Comparison of ENCODE assay signal across 25 cellular contexts in genomic region chr10:116621476-116621875, GRCh38. TPM values are rescaled to one million over a fixed set of nuclear protein-coding genes. Genes with fewer than 3 reads are reported as not detected.
DNase-seq lines count a peak whose midpoint lies in the region; ATAC-seq, FAIRE-seq and TF ChIP-seq lines count a peak whose summit lies in the region.
"Had no signal": no experiment of that assay in that cellular context is flagged by ENCODE, and none has a peak within 500 bp of the region (broad histone marks: within the 10 kb centered on the region; RNA-seq: fewer than 3 reads in every experiment).

No MANE protein-coding gene starts in this region.

- TF ChIP-seq POLR2A in body of pancreas (IDR thresholded peaks at IDR 0.05), result no peak
- TF ChIP-seq POLR2A in H1 (IDR thresholded peaks at IDR 0.05; ENCODE audit: control extremely low read depth in 1 of 2, low read depth in 2 of 2, low read length in 2 of 2), result no peak

- H3K4me1 ChIP-seq in body of pancreas, result peaks cover 51% of the 10 kb centered on the region
- H3K4me1 ChIP-seq in H1 (replicated peaks in 1 of 4; ENCODE audit: control insufficient read depth in 3 of 4, insufficient read depth in 4 of 4, low read length in 3 of 4), result no peaks in the 10 kb centered on the region; a peak in 1 of 7 replicates
- no peaks in the 10 kb centered on the region for H3K4me1 ChIP-seq in small intestine (ENCODE audit: control insufficient read depth in 2 of 2, insufficient read depth in 1 of 2, low read depth in 1 of 2, low read length in 1 of 2)
- H3K4me1 ChIP-seq: BE2C had no signal

- ATAC-seq in body of pancreas, result no peak
- no peak for ATAC-seq in stimulated activated effector memory CD8-positive, alpha-beta T cell treated with anti-CD3 and anti-CD28 coated beads, Interleukin-12 subunit alpha, Interleukin-12 subunit beta, amount 100 ng/mL, for 72 hours
- ATAC-seq: GM12878 had no signal

- H2BK120ac ChIP-seq in H1 (replicated peaks; ENCODE audit: low read depth, low read length), result no peak overlapping the region

- no peak overlapping the region for H3K18ac ChIP-seq in H1 (ENCODE audit: extremely low read depth, low read length)

- CTCF ChIA-PET in H1 (lab: Charles Lee; ENCODE audit: partially characterized antibody), result no interaction called here

- no peak overlapping the region for H3K9ac ChIP-seq in H1 (replicated peaks in 1 of 4; ENCODE audit: extremely low read depth in 1 of 4, low read depth in 3 of 4, low read length in 3 of 4)
- H3K9ac ChIP-seq: GM23248 had no signal

- H2AK5ac ChIP-seq in H1 (ENCODE audit: low read depth, low read length), result no peak overlapping the region

- H3K4ac ChIP-seq in H1 (replicated peaks; ENCODE audit: insufficient read length, low read depth, low read length), result no peak overlapping the region

- no peak overlapping the region for H2BK20ac ChIP-seq in H1 (ENCODE audit: low read length)

- no peak overlapping the region for H3K27ac Mint-ChIP-seq in stimulated activated effector memory CD8-positive, alpha-beta T cell treated with anti-CD3 and anti-CD28 coated beads, Interleukin-12 subunit alpha, Interleukin-12 subunit beta, amount 100 ng/mL, for 72 hours
- H3K27ac Mint-ChIP-seq: CD4-positive, CD25-positive, alpha-beta regulatory T cell; CD8-positive, alpha-beta memory T cell had no signal

- H3K56ac ChIP-seq in H1 (replicated peaks; ENCODE audit: insufficient read length, low read depth, low read length), result no peak overlapping the region

- intact Hi-C loops in body of pancreas (cut with DNase I), result no loop called here

- TF ChIP-seq CTCF in body of pancreas (IDR thresholded peaks at IDR 0.05) (no peak), H1 (IDR thresholded peaks at IDR 0.05; ENCODE audit: control extremely low read depth in 1 of 3, insufficient read depth in 1 of 3, low read depth in 1 of 3, low read length in 3 of 3) (no peak)

- H4K20me1 ChIP-seq in H1 (replicated peaks in 1 of 2; ENCODE audit: control insufficient read depth in 1 of 2, insufficient read depth in 2 of 2, low read length in 2 of 2), result no peaks in the 10 kb centered on the region

- H2BK5ac ChIP-seq in H1 (ENCODE audit: low read depth, low read length), result no peak overlapping the region

- WGBS in body of pancreas, 2 donors, result 40 to 52% methylated on average over 7 to 8 of the region's 8 CpGs
- 79% methylated on average over 8 of the region's 8 CpGs; no CpG with 5 or more reads in 1 of the 2 experiments for WGBS in H1 (ENCODE audit: extremely low coverage in 1 of 2, insufficient coverage in 1 of 2, insufficient read length in 1 of 2, insufficient replicate concordance in 2 of 2, low coverage in 1 of 2, low lambda C conversion rate in 2 of 2, missing lambda C conversion rate in 1 of 2), 2 experiments
- WGBS in small intestine, 3 donors, result 34 to 67% (median 35%) methylated on average over 8 of the region's 8 CpGs

- H3K23ac ChIP-seq in H1 (ENCODE audit: insufficient read length), result no peak overlapping the region

- POLR2A ChIA-PET in H1 (lab: Charles Lee; ENCODE audit: partially characterized antibody), result no interaction called here

- no peaks in the 10 kb centered on the region for H3K23me2 ChIP-seq in H1 (ENCODE audit: low read depth, low read length)

- peaks cover 12% of the 10 kb centered on the region for H3K9me3 Mint-ChIP-seq in stimulated activated effector memory CD8-positive, alpha-beta T cell treated with anti-CD3 and anti-CD28 coated beads, Interleukin-12 subunit alpha, Interleukin-12 subunit beta, amount 100 ng/mL, for 72 hours

- H3K79me1 ChIP-seq in H1 (ENCODE audit: low read depth, low read length), result no peaks in the 10 kb centered on the region

- H4K91ac ChIP-seq in H1 (replicated peaks; ENCODE audit: insufficient read length, low read length), result no peak overlapping the region

- H3K27ac ChIP-seq in body of pancreas, result peak overlapping the region; percentile 85 to 97 (median 88)
- H3K27ac ChIP-seq in H1 (ENCODE audit: low read depth, low read length), result no peak overlapping the region
- peak overlapping the region in 1 of 2 donors; percentile 56 for H3K27ac ChIP-seq in small intestine (ENCODE audit: low read depth in 1 of 2, low read length in 1 of 2)
- H3K27ac ChIP-seq: GM23248 had no signal

- DNase-seq in body of pancreas (peak in 3 of 4 donors; percentile 28 to 45 (median 43)), H1 (ENCODE audit: low read depth in 1 of 2, low spot score in 2 of 2) (no peak), mesenteric fat pad (ENCODE audit: low spot score) (peak; percentile 74), small intestine (peak; percentile 57), NCI-H2196 (lab: John Stamatoyannopoulos, UW; ENCODE audit: unreplicated experiment) (no peak), NCI-H345 treated with DMSO at 0.1 percent for 48 hours (lab: John Stamatoyannopoulos, UW; ENCODE audit: unreplicated experiment) (no peak)
- DNase-seq in stimulated activated effector memory CD8-positive, alpha-beta T cell treated with anti-CD3 and anti-CD28 coated beads, Interleukin-12 subunit alpha, Interleukin-12 subunit beta, amount 100 ng/mL, for 72 hours (ENCODE audit: low spot score in 2 of 2), result no peak
- no peak for DNase-seq in stimulated activated CD4-positive, alpha-beta T cell treated with anti-CD3 and anti-CD28 coated beads, Interleukin-1b, Interleukin-23, amount 100 ng/mL, for 48 hours
- DNase-seq: ACHN; BE2C; C1 segment of cervical spinal cord; CD4-positive, CD25-positive, alpha-beta regulatory T cell; CD8-positive, alpha-beta memory T cell; COR-L47; DMS 273 treated with DMSO at 0.1 percent for 48 hours; DMS53; DND-41; EL; GM23248; HCEC 1CT had no signal

- no peaks in the 10 kb centered on the region for H3K9me3 ChIP-seq in body of pancreas
- no peaks in the 10 kb centered on the region for H3K9me3 ChIP-seq in H1 (ENCODE audit: insufficient read depth in 2 of 2, low read depth in 1 of 2, low read length in 1 of 2)
- H3K9me3 ChIP-seq in small intestine (ENCODE audit: control insufficient read depth, low read depth), result no peaks in the 10 kb centered on the region
- H3K9me3 ChIP-seq: BE2C had no signal

- H3K4me1 Mint-ChIP-seq in stimulated activated effector memory CD8-positive, alpha-beta T cell treated with anti-CD3 and anti-CD28 coated beads, Interleukin-12 subunit alpha, Interleukin-12 subunit beta, amount 100 ng/mL, for 72 hours, result no peaks in the 10 kb centered on the region
- H3K4me1 Mint-ChIP-seq: CD4-positive, CD25-positive, alpha-beta regulatory T cell; CD8-positive, alpha-beta memory T cell had no signal

- no peak overlapping the region for H3K4me3 Mint-ChIP-seq in stimulated activated effector memory CD8-positive, alpha-beta T cell treated with anti-CD3 and anti-CD28 coated beads, Interleukin-12 subunit alpha, Interleukin-12 subunit beta, amount 100 ng/mL, for 72 hours
- H3K4me3 Mint-ChIP-seq: CD4-positive, CD25-positive, alpha-beta regulatory T cell; CD8-positive, alpha-beta memory T cell had no signal

- TF ChIP-seq RAD21 in H1 (IDR thresholded peaks at IDR 0.05 in 1 of 2, conservative IDR thresholded peaks at IDR 0.05 in 1 of 2; ENCODE audit: low read depth in 2 of 2, low read length in 2 of 2), result no peak

- H3K27me3 ChIP-seq in body of pancreas (no peaks in the 10 kb centered on the region), H1 (replicated peaks in 1 of 4; ENCODE audit: control insufficient read depth in 3 of 4, extremely low read depth in 1 of 4, insufficient read depth in 3 of 4, low read length in 3 of 4) (peaks cover 0 to 1% (median 0%) of the 10 kb centered on the region in 4 experiments; a peak in 1 of 7 replicates), small intestine (ENCODE audit: control insufficient read depth in 2 of 2, insufficient read depth in 2 of 2, low read length in 2 of 2) (peaks cover 0 to 2% of the 10 kb centered on the region in 2 donors)
- H3K27me3 ChIP-seq: BE2C had no signal

- H3K36me3 ChIP-seq in body of pancreas (replicated peaks in 1 of 2; ENCODE audit: insufficient read depth in 1 of 2, low read depth in 2 of 2) (no peaks in the 10 kb centered on the region), H1 (ENCODE audit: control insufficient read depth in 2 of 4, insufficient read depth in 4 of 4, low read length in 3 of 4) (no peaks in the 10 kb centered on the region), small intestine (ENCODE audit: control insufficient read depth in 2 of 2, insufficient read depth in 2 of 2, low read length in 2 of 2) (peaks cover 0 to 2% of the 10 kb centered on the region in 2 donors)
- H3K36me3 ChIP-seq: BE2C had no signal

- H3K36me3 Mint-ChIP-seq in stimulated activated effector memory CD8-positive, alpha-beta T cell treated with anti-CD3 and anti-CD28 coated beads, Interleukin-12 subunit alpha, Interleukin-12 subunit beta, amount 100 ng/mL, for 72 hours, result no peaks in the 10 kb centered on the region
- H3K36me3 Mint-ChIP-seq: CD4-positive, CD25-positive, alpha-beta regulatory T cell; CD8-positive, alpha-beta memory T cell had no signal

- no peak overlapping the region for H3K4me2 ChIP-seq in H1 (ENCODE audit: insufficient read depth in 1 of 2, low read depth in 2 of 2, low read length in 2 of 2)

- FAIRE-seq in H1 (lab: Jason Lieb, UNC) (no peak), small intestine (lab: Jason Lieb, UNC) (no peak)
- FAIRE-seq: A204.1, GM12878, GM19239, H54 had no signal

- no peak for TF ChIP-seq EP300 in H1 (IDR thresholded peaks at IDR 0.05; ENCODE audit: borderline replicate concordance in 1 of 2, low read depth in 2 of 2, low read length in 2 of 2)

- H2BK15ac ChIP-seq in H1 (ENCODE audit: low read length), result no peak overlapping the region

- H3K79me2 ChIP-seq in H1 (ENCODE audit: control insufficient read depth in 1 of 2, insufficient read depth in 2 of 2, low read length in 2 of 2), result no peaks in the 10 kb centered on the region

- H2BK12ac ChIP-seq in H1 (ENCODE audit: low read depth, low read length), result peak overlapping the region; percentile 11; the same call in 1 of the 2 replicates

- peak overlapping the region; percentile 64 to 68 for H3K4me3 ChIP-seq in body of pancreas
- no peak overlapping the region for H3K4me3 ChIP-seq in H1 (ENCODE audit: extremely low read depth in 1 of 4, insufficient read depth in 2 of 4, low read depth in 3 of 4, low read length in 4 of 4)
- peak overlapping the region in 1 of 2 donors; percentile 64 for H3K4me3 ChIP-seq in small intestine (ENCODE audit: low read depth in 1 of 2, low read length in 2 of 2)
- H3K4me3 ChIP-seq: GM12878, GM23248 had no signal

- no peak overlapping the region for H4K5ac ChIP-seq in H1 (ENCODE audit: insufficient read length, low read depth, low read length)

- H4K8ac ChIP-seq in H1 (ENCODE audit: extremely low read depth, insufficient read depth, low read length), result no peak overlapping the region

- no peak overlapping the region for H2AFZ ChIP-seq in H1 (ENCODE audit: low read length)
- H2AFZ ChIP-seq: GM23248 had no signal

- H3K14ac ChIP-seq in H1 (ENCODE audit: insufficient read length), result no peak overlapping the region

RNA-seq across cellular contexts. Expression of gene PNLIPRP2, which starts 0.7 kb away (rescaled TPM):
- total RNA-seq in body of pancreas (1,000 to 10,000 TPM in 1 of 2 donors, 100 to 1,000 TPM in 1; 455 to 2,069 TPM), mesenteric fat pad (1.1 TPM)
- total RNA-seq in H1 (2021; fragmentation: NEBNext Ultra II Directional; extraction: Animal tissue kit (Norgen Biotek cat#: 25700)), result 0.21 TPM in 1 of 2 replicates, not detected in the other
- polyA plus RNA-seq in H1 (2011; rRNA removed) (0.11 and 0.13 TPM in 2 replicates), small intestine (10 to 100 TPM; 51.9 to 92.8 (median 53.6) TPM)
- 0.10 TPM for polyA plus RNA-seq in H1 (2011; cell fraction: cytosol; rRNA removed)
- not detected for polyA plus RNA-seq in H1 (2011; cell fraction: nucleus; rRNA removed)
- polyA plus RNA-seq in H1 (2012, experiment 1 of 2), result 0.32 to 0.98 TPM (median 0.61 TPM) in 3 of 4 replicates, not detected in the other
- polyA plus RNA-seq in H1 (2012, experiment 2 of 2), result 0.20 TPM
- 0.22 TPM for polyA plus RNA-seq in H1 (2013, experiment 1 of 2)
- polyA plus RNA-seq in H1 (2013, experiment 2 of 2), result 0.26 TPM
- polyA minus RNA-seq in H1 (2011; rRNA and poly(A)+ RNA removed), result not detected in 2 replicates
- not detected for polyA minus RNA-seq in H1 (2011; cell fraction: cytosol; rRNA and poly(A)+ RNA removed)
- not detected for polyA minus RNA-seq in H1 (2011; cell fraction: nucleus; rRNA and poly(A)+ RNA removed)
- total RNA-seq: CD4-positive, CD25-positive, alpha-beta regulatory T cell; CD8-positive, alpha-beta memory T cell; G401; GM23248 had no signal
- polyA plus RNA-seq: CD4-positive, CD25-positive, alpha-beta regulatory T cell; CD8-positive, alpha-beta memory T cell; GM12878; GM23248 had no signal

RNA-seq across cellular contexts. Expression of gene PNLIPRP1, which starts 30.7 kb away (rescaled TPM):
- total RNA-seq in body of pancreas (1,000 to 10,000 TPM; 3,318 to 4,534 TPM), mesenteric fat pad (0.90 TPM)
- not detected in 2 replicates for total RNA-seq in H1 (2021; fragmentation: NEBNext Ultra II Directional; extraction: Animal tissue kit (Norgen Biotek cat#: 25700))
- polyA plus RNA-seq in H1 (2011; rRNA removed) (not detected in 2 replicates), small intestine (1 to 10 TPM in 2 of 3 donors, under 1 TPM in 1; 0.16 to 4.5 (median 2.7) TPM)
- not detected for polyA plus RNA-seq in H1 (2011; cell fraction: cytosol; rRNA removed)
- not detected for polyA plus RNA-seq in H1 (2011; cell fraction: nucleus; rRNA removed)
- polyA plus RNA-seq in H1 (2012, experiment 1 of 2), result not detected in 4 replicates
- polyA plus RNA-seq in H1 (2012, experiment 2 of 2), result not detected
- not detected for polyA plus RNA-seq in H1 (2013, experiment 1 of 2)
- not detected for polyA plus RNA-seq in H1 (2013, experiment 2 of 2)
- not detected in 2 replicates for polyA minus RNA-seq in H1 (2011; rRNA and poly(A)+ RNA removed)
- polyA minus RNA-seq in H1 (2011; cell fraction: cytosol; rRNA and poly(A)+ RNA removed), result not detected
- polyA minus RNA-seq in H1 (2011; cell fraction: nucleus; rRNA and poly(A)+ RNA removed), result not detected
- total RNA-seq: CD4-positive, CD25-positive, alpha-beta regulatory T cell; CD8-positive, alpha-beta memory T cell; G401; GM23248 had no signal
- polyA plus RNA-seq: CD4-positive, CD25-positive, alpha-beta regulatory T cell; CD8-positive, alpha-beta memory T cell; GM12878; GM23248 had no signal

Comparison
In these comparisons a context has a peak if more than half of its experiments do, and no peak if none do; other contexts are left out.
1. DNase-seq: peak in body of pancreas (3 of 4), mesenteric fat pad (single experiment) and small intestine (single experiment); none in H1 (0 of 2), NCI-H2196 (single experiment), stimulated activated effector memory CD8-positive, alpha-beta T cell treated with anti-CD3 and anti-CD28 coated beads, Interleukin-12 subunit alpha, Interleukin-12 subunit beta, amount 100 ng/mL, for 72 hours (0 of 2), stimulated activated CD4-positive, alpha-beta T cell treated with anti-CD3 and anti-CD28 coated beads, Interleukin-1b, Interleukin-23, amount 100 ng/mL, for 48 hours (single experiment) and NCI-H345 treated with DMSO at 0.1 percent for 48 hours (single experiment).
2. H3K4me3 ChIP-seq: peak in body of pancreas (2 of 2); none in H1 (0 of 4).
3. RNA of gene PNLIPRP2, which starts 0.7 kb away (total RNA-seq): 455 to 2,069 TPM in body of pancreas; 1.1 TPM in mesenteric fat pad (single experiment) and 0.21 TPM in H1; every median in the first group is over 100 times any median in the second.
4. RNA of gene PNLIPRP1, which starts 30.7 kb away (total RNA-seq): 3,318 to 4,534 TPM in body of pancreas; 0.90 TPM in mesenteric fat pad (single experiment) and not detected in H1; every median in the first group is over 1,000 times any median in the second.